ENCODE assay signal across 10 cellular contexts in the genomic region with DNA sequence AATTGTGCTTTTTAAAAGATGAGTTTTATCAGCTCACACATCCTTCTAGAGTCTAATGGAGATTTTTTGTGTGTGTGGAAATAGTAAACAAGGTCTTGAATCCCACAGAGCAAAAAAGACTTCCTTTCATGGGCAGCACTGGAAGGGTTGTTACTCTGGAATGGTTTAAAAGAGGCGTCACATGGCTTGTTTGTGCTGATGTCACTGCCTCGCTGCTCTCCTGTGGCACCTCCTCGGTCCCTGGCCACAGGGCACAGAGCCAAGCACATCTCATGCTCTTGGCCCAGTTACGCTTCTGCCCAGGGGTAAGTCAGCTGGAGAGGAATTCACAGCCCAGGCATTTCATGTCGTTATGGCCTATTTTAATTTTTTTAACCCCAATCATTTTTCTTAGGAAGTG. TPM values are rescaled to one million over a fixed set of nuclear protein-coding genes. Genes with fewer than 3 reads are reported as not detected.
A peak's percentile ranks its signal among the peaks of the same experiment; 100 is the strongest.
DNase-seq lines count a peak whose midpoint lies in the region; ATAC-seq and TF ChIP-seq lines count a peak whose summit lies in the region.
"Had no signal": no experiment of that assay in that cellular context is flagged by ENCODE, and none has a peak within 500 bp of the region (broad histone marks: within the 10 kb centered on the region; RNA-seq: fewer than 3 reads in every experiment).

No MANE protein-coding gene starts in this region.

- H3K9me3 Mint-ChIP-seq in CD4-positive, alpha-beta T cell: no peaks in the 10 kb centered on the region

- DNase-seq in AG04450 (ENCODE audit: low read depth, low spot score) (peak; percentile 37), NCI-H1105 (lab: John Stamatoyannopoulos, UW) (peak; percentile 56), NCI-H187 treated with DMSO at 0.1 percent for 48 hours (lab: John Stamatoyannopoulos, UW) (no peak)
- no peak for DNase-seq in CD4-positive, alpha-beta T cell
- DNase-seq: HCEC 1CT, NCI-H524 had no signal

- POLR2A ChIA-PET in AG04450 (lab: Yijun Ruan, JAX): no interaction called here
- POLR2A ChIA-PET in CD4-positive, alpha-beta T cell (lab: Charles Lee): no interaction called here

- 43 to 44% methylated on average over 5 of the region's 5 CpGs for WGBS in esophagus, 2 donors

- intact Hi-C loops in CD4-positive, alpha-beta T cell (cut with DNase I, micrococcal nuclease): no loop called here

- peaks cover 20% of the 10 kb centered on the region for H3K4me1 Mint-ChIP-seq in CD4-positive, alpha-beta T cell (ENCODE audit: low read depth)

- no peak overlapping the region for H3K27ac Mint-ChIP-seq in CD4-positive, alpha-beta T cell

- TF ChIP-seq CTCF in AG04450 (IDR thresholded peaks at IDR 0.05; ENCODE audit: low read depth, low read length): no peak
- no peak for TF ChIP-seq CTCF in CD4-positive, alpha-beta T cell (IDR thresholded peaks at IDR 0.05)

- ATAC-seq in CD4-positive, alpha-beta T cell (ENCODE audit: poor library complexity): no peak
- ATAC-seq in HG03139 (IDR thresholded peaks at IDR 0.05; ENCODE audit: unreplicated experiment): no peak
- ATAC-seq in GM18870 (IDR thresholded peaks at IDR 0.05; ENCODE audit: unreplicated experiment): no peak

- H3K27ac ChIP-seq in AG04450 (ENCODE audit: low read depth, low read length) (peak overlapping the region; percentile 72), esophagus (ENCODE audit: low read depth in 2 of 2, low read length in 1 of 2) (peak overlapping the region; percentile 76 to 77), muscle layer of duodenum (ENCODE audit: low read length) (peak overlapping the region; percentile 76)
- no peak overlapping the region for H3K27ac ChIP-seq in CD4-positive, alpha-beta T cell (ENCODE audit: low read depth, low read length)

- H3K9me3 ChIP-seq in AG04450 (ENCODE audit: control insufficient read depth, insufficient read depth, low read length) (peaks cover 3% of the 10 kb centered on the region; the same call in 1 of the 2 replicates), esophagus (ENCODE audit: control insufficient read depth in 2 of 2, insufficient read depth in 1 of 2, low read depth in 1 of 2, low read length in 1 of 2) (no peaks in the 10 kb centered on the region), muscle layer of duodenum (ENCODE audit: control insufficient read depth in 1 of 2, low read length in 2 of 2) (no peaks in the 10 kb centered on the region)
- H3K9me3 ChIP-seq in CD4-positive, alpha-beta T cell (ENCODE audit: control insufficient read depth, low read length): no peaks in the 10 kb centered on the region

- H3K4me3 ChIP-seq in AG04450 (ENCODE audit: low read depth, low read length): no peak overlapping the region
- H3K4me3 ChIP-seq in esophagus (ENCODE audit: low read depth in 1 of 2, low read length in 2 of 2): no peak overlapping the region
- H3K4me3 ChIP-seq in muscle layer of duodenum (ENCODE audit: low read depth in 1 of 2, low read length in 2 of 2): peak overlapping the region in 1 of 2 donors; percentile 27

- H3K4me3 Mint-ChIP-seq in CD4-positive, alpha-beta T cell: no peak overlapping the region

- H3K36me3 Mint-ChIP-seq in CD4-positive, alpha-beta T cell (ENCODE audit: low read depth): peaks cover 69% of the 10 kb centered on the region

- no peaks in the 10 kb centered on the region for H3K27me3 Mint-ChIP-seq in CD4-positive, alpha-beta T cell

- H3K27me3 ChIP-seq in AG04450 (ENCODE audit: control insufficient read depth, insufficient read depth, low read length) (no peaks in the 10 kb centered on the region), esophagus (ENCODE audit: control insufficient read depth in 1 of 2, insufficient read depth in 2 of 2, low read length in 2 of 2) (no peaks in the 10 kb centered on the region), muscle layer of duodenum (ENCODE audit: low read depth, low read length) (no peaks in the 10 kb centered on the region)
- no peaks in the 10 kb centered on the region for H3K27me3 ChIP-seq in CD4-positive, alpha-beta T cell (ENCODE audit: control insufficient read depth, insufficient read depth, low read length)

- H3K4me1 ChIP-seq in esophagus (ENCODE audit: control insufficient read depth in 2 of 2, insufficient read depth in 2 of 2, low read length in 1 of 2): peaks cover 2 to 12% of the 10 kb centered on the region in 2 donors
- H3K4me1 ChIP-seq in muscle layer of duodenum (ENCODE audit: control insufficient read depth in 1 of 2, insufficient read depth in 2 of 2, low read length in 2 of 2): peaks cover 4 to 33% of the 10 kb centered on the region in 2 donors

- H3K36me3 ChIP-seq in esophagus (ENCODE audit: control insufficient read depth in 2 of 2, insufficient read depth in 2 of 2, low read length in 1 of 2) (peaks cover 7 to 40% of the 10 kb centered on the region in 2 donors), muscle layer of duodenum (ENCODE audit: control insufficient read depth in 1 of 2, insufficient read depth in 2 of 2, low read length in 2 of 2) (peaks cover 18 to 43% of the 10 kb centered on the region in 2 donors)

- CTCF ChIA-PET in AG04450 (lab: Charles Lee): interaction anchor here (0.6 kb wide), 1 partner anchor 103 kb away, joined by 4 read pairs; no protein-coding TSS in a partner anchor
- CTCF ChIA-PET in CD4-positive, alpha-beta T cell (lab: Charles Lee): no interaction called here

RNA-seq across cellular contexts. Expression of gene PGPEP1L, which starts 53.2 kb away (rescaled TPM):
- polyA plus RNA-seq in AG04450 (2011; rRNA removed) (not detected in 2 replicates), esophagus (under 1 TPM; 0.31 to 0.45 TPM)
- polyA minus RNA-seq in AG04450 (2011; rRNA and poly(A)+ RNA removed): not detected in 2 replicates
- total RNA-seq in CD4-positive, alpha-beta T cell: not detected

Comparison
In these comparisons a context has a peak if more than half of its experiments do, and no peak if none do; other contexts are left out.
1. DNase-seq: peak in AG04450 (single experiment) and NCI-H1105 (single experiment); none in CD4-positive, alpha-beta T cell (0 of 10) and NCI-H187 treated with DMSO at 0.1 percent for 48 hours (single experiment).